24 cellular contexts compared by ENCODE assay signal in the genomic region with DNA sequence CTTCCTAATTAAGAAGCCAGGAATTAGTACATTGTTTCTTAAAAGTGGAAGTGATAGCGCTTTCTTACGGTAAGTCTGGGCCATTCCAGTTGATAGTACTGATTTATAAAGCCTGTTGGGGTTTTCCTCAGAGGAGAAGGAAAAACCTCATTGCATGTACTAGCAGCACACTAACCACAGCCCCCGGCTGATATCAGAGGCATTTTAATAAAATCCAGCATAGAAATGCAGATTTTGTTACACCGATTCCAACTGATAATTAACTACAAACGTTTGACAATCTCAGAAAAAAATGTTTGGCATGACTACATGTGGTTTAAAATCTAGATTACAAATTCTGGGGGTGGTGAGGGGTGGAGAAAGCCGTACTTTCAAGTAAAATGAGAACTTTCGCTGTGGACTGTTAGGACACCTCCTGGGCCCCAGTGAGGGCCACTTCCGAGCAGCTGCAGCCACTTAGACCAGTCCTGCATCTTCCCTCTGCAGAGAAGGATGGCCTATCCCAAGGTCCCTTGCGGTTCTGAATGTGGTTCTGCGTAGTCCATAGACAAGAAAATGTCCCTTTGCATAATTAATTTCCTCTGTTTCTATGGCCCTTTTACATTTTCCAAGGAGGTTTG.
A peak's percentile ranks its signal among the peaks of the same experiment; 100 is the strongest.
DNase-seq lines count a peak whose midpoint lies in the region; ATAC-seq and TF ChIP-seq lines count a peak whose summit lies in the region.
"Had no signal": no experiment of that assay in that cellular context is flagged by ENCODE, and none has a peak within 500 bp of the region (broad histone marks: within the 10 kb centered on the region; RNA-seq: fewer than 3 reads in every experiment).

No MANE protein-coding gene starts in this region.

- H3K9ac ChIP-seq in mesenchymal stem cell (ENCODE audit: low read length) (peak overlapping the region; percentile 38), MM.1S (ENCODE audit: low read length) (no peak overlapping the region)

- no peaks in the 10 kb centered on the region for H3F3A ChIP-seq in MM.1S (ENCODE audit: insufficient read depth, low read length)

- TF ChIP-seq CTCF in brain microvascular endothelial cell (IDR thresholded peaks at IDR 0.05; ENCODE audit: low read depth, low read length, missing control alignments), result no peak
- TF ChIP-seq CTCF in gastrocnemius medialis (IDR thresholded peaks at IDR 0.05 in 4 of 5, conservative IDR thresholded peaks at IDR 0.05 in 1 of 5), result no peak
- no peak for TF ChIP-seq CTCF in MM.1S (IDR thresholded peaks at IDR 0.05; ENCODE audit: low read length)

- no peaks in the 10 kb centered on the region for H3K36me3 ChIP-seq in mesenchymal stem cell (ENCODE audit: control insufficient read depth in 1 of 2, insufficient read depth in 2 of 2, low read depth in 1 of 2, low read length in 2 of 2)
- H3K36me3 ChIP-seq in brain microvascular endothelial cell (replicated peaks), result no peaks in the 10 kb centered on the region
- H3K36me3 ChIP-seq in gastrocnemius medialis, result no peaks in the 10 kb centered on the region
- no peaks in the 10 kb centered on the region for H3K36me3 ChIP-seq in MM.1S (replicated peaks; ENCODE audit: insufficient read depth, low read length)
- H3K36me3 ChIP-seq: SJCRH30 had no signal

- no peaks in the 10 kb centered on the region for H4K20me1 ChIP-seq in MM.1S (ENCODE audit: insufficient read depth, low read length)

- TF ChIP-seq POLR2A in gastrocnemius medialis (IDR thresholded peaks at IDR 0.05), result no peak

- WGBS in mesenchymal stem cell, result 76% methylated on average over 8 of the region's 10 CpGs

- ATAC-seq in GM21529 (IDR thresholded peaks at IDR 0.05; ENCODE audit: unreplicated experiment), result peak; percentile 53
- ATAC-seq in gastrocnemius medialis, result no peak
- ATAC-seq: Panc1 had no signal

- no peak overlapping the region for H2BK120ac ChIP-seq in mesenchymal stem cell (ENCODE audit: low read depth, low read length)

- H4K8ac ChIP-seq in mesenchymal stem cell (ENCODE audit: low read length), result no peak overlapping the region

- no peak overlapping the region for H3K27ac ChIP-seq in mesenchymal stem cell (ENCODE audit: low read length, poor library complexity, severe bottlenecking)
- H3K27ac ChIP-seq in brain microvascular endothelial cell, result no peak overlapping the region
- no peak overlapping the region for H3K27ac ChIP-seq in gastrocnemius medialis
- H3K27ac ChIP-seq in MM.1S (ENCODE audit: low read length), result no peak overlapping the region
- H3K27ac ChIP-seq: C4-2B, SJCRH30 had no signal

- H4K91ac ChIP-seq in mesenchymal stem cell (ENCODE audit: low read length), result no peak overlapping the region

- H3K4me1 ChIP-seq in mesenchymal stem cell (ENCODE audit: control insufficient read depth, insufficient read depth, low read depth, low read length) (peaks cover 2% of the 10 kb centered on the region), gastrocnemius medialis (no peaks in the 10 kb centered on the region), MM.1S (ENCODE audit: low read length) (0 out of 2 replicates have a peak, but pooled peaks cover 9% of the 10 kb centered on the region)

- H2BK15ac ChIP-seq in mesenchymal stem cell (ENCODE audit: low read depth, poor library complexity, severe bottlenecking), result no peak overlapping the region

- H3K18ac ChIP-seq in mesenchymal stem cell (ENCODE audit: low read depth in 1 of 2, low read length in 2 of 2), result no peak overlapping the region

- H3K9me2 ChIP-seq in MM.1S (replicated peaks; ENCODE audit: insufficient read depth, low read length), result no peaks in the 10 kb centered on the region

- H2AK5ac ChIP-seq in mesenchymal stem cell (ENCODE audit: low read length, severe bottlenecking), result no peak overlapping the region

- peak; percentile 62 for DNase-seq in astrocyte of the hippocampus (ENCODE audit: low read depth, low spot score)
- DNase-seq in mesenchymal stem cell, result no peak
- no peak for DNase-seq in brain microvascular endothelial cell
- DNase-seq in gastrocnemius medialis, result no peak
- no peak for DNase-seq in RPMI8226
- DNase-seq in MM.1S, result no peak
- DNase-seq: Calu3; CD8-positive, alpha-beta memory T cell; EL; GF-D8; H9; HFFc6; KG1; NCI-H1105 treated with DMSO at 0.1 percent for 48 hours; NCI-H2029 treated with DMSO at 0.1 percent for 48 hours; NCI-H2171; NCI-H345; NCI-H524; NCI-H774; NK-92 treated with Interleukin-12 subunit alpha and Interleukin-12 subunit beta, amount 100 ng/mL, for 24 hours had no signal

- H3K14ac ChIP-seq in mesenchymal stem cell (ENCODE audit: low read length in 2 of 2), result no peak overlapping the region

- H3K4me3 ChIP-seq in mesenchymal stem cell (ENCODE audit: insufficient read depth in 1 of 2, low read depth in 1 of 2, low read length in 2 of 2) (no peak overlapping the region), brain microvascular endothelial cell (ENCODE audit: low read depth, low read length) (no peak overlapping the region), gastrocnemius medialis (no peak overlapping the region), MM.1S (ENCODE audit: low read length) (no peak overlapping the region)
- H3K4me3 ChIP-seq: SJCRH30 had no signal

- H2BK12ac ChIP-seq in mesenchymal stem cell (ENCODE audit: low read length in 2 of 2), result no peak overlapping the region

- intact Hi-C loops in gastrocnemius medialis (cut with DNase I; ENCODE audit: low total_unique reads), result no loop called here

- H3K79me2 ChIP-seq in MM.1S (ENCODE audit: low read length), result no peaks in the 10 kb centered on the region

- H2AFZ ChIP-seq in mesenchymal stem cell (ENCODE audit: low read depth, low read length), result no peak overlapping the region
- no peak overlapping the region for H2AFZ ChIP-seq in MM.1S (ENCODE audit: low read length)

- in situ Hi-C loops in brain microvascular endothelial cell (cut with HindIII; ENCODE audit: low pct_ligation_motif_present, low sequenced_read_pairs) (no loop called here), gastrocnemius medialis (cut with MboI; ENCODE audit: low sequenced_read_pairs in 4 of 4) (no loop called here)

- H3K79me1 ChIP-seq in mesenchymal stem cell (replicated peaks; ENCODE audit: low read length, poor library complexity, severe bottlenecking), result no peaks in the 10 kb centered on the region

- H3K27me3 ChIP-seq in mesenchymal stem cell (ENCODE audit: control insufficient read depth in 1 of 2, insufficient read depth in 1 of 2, low read length in 2 of 2) (peaks cover 0 to 6% of the 10 kb centered on the region in 2 experiments), brain microvascular endothelial cell (replicated peaks) (no peaks in the 10 kb centered on the region), gastrocnemius medialis (no peaks in the 10 kb centered on the region), MM.1S (replicated peaks; ENCODE audit: insufficient read depth, low read length) (no peaks in the 10 kb centered on the region)
- H3K27me3 ChIP-seq: SJCRH30 had no signal

- H2BK5ac ChIP-seq in mesenchymal stem cell (ENCODE audit: low read depth, low read length, poor library complexity, severe bottlenecking), result no peak overlapping the region

- H3K23ac ChIP-seq in mesenchymal stem cell (ENCODE audit: low read length in 2 of 2), result no peak overlapping the region

- H3K9me3 ChIP-seq in mesenchymal stem cell (ENCODE audit: control insufficient read depth, low read length) (no peaks in the 10 kb centered on the region), gastrocnemius medialis (no peaks in the 10 kb centered on the region), MM.1S (replicated peaks; ENCODE audit: insufficient read depth, low read length) (no peaks in the 10 kb centered on the region)
- H3K9me3 ChIP-seq: SJCRH30 had no signal

- H3K4me2 ChIP-seq in mesenchymal stem cell (ENCODE audit: low read length, poor library complexity, severe bottlenecking) (peak overlapping the region; percentile 43), MM.1S (ENCODE audit: low read depth, low read length) (no peak overlapping the region)

- H3K4ac ChIP-seq in mesenchymal stem cell (ENCODE audit: low read depth in 1 of 2, low read length in 2 of 2), result no peak overlapping the region
